11 cellular contexts compared by ENCODE assay signal in the genomic region with DNA sequence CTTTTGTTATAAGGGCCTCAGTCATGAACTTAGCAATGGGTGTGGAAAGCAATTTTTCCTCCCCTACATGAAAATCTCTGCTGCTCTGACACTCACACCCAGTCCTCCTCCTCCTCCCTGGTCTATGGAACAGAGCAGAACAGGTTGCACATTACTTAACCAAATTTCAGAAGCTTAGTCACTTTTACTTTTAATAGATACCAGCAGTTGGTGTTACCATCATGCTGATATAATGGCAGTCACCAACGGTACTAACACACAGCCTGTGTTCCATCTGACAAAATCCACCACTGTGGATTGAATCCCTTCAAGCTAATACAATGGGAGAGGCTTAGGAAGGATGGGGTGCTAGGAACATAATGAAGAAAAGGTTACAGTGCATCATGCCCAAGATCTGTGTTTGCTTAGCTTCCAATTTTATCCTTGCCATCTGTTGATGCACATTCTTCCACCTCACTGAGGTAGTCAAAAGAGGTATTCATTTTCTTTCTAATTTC. TPM values are rescaled to one million over a fixed set of nuclear protein-coding genes. Genes with fewer than 3 reads are reported as not detected.
A peak's percentile ranks its signal among the peaks of the same experiment; 100 is the strongest.
DNase-seq lines count a peak whose midpoint lies in the region; ATAC-seq and TF ChIP-seq lines count a peak whose summit lies in the region.
"Had no signal": no experiment of that assay in that cellular context is flagged by ENCODE, and none has a peak within 500 bp of the region (broad histone marks: within the 10 kb centered on the region; RNA-seq: fewer than 3 reads in every experiment).

No MANE protein-coding gene starts in this region.

- H3K4me1 Mint-ChIP-seq in endothelial cell (ENCODE audit: unreplicated experiment): peaks cover 72% of the 10 kb centered on the region

- no peak overlapping the region for H3K4me3 Mint-ChIP-seq in endothelial cell (ENCODE audit: unreplicated experiment)

- peak overlapping the region; percentile 48 for H3K27ac ChIP-seq in left ventricle myocardium inferior (replicated peaks)
- peak overlapping the region; percentile 42 for H3K27ac ChIP-seq in temporal lobe (ENCODE audit: low read depth, low read length)
- H3K27ac ChIP-seq: C4-2B had no signal

- H3K36me3 ChIP-seq in left ventricle myocardium inferior: peaks cover 19% of the 10 kb centered on the region

- intact Hi-C loops in left ventricle myocardium inferior (cut with micrococcal nuclease): no loop called here
- intact Hi-C loops in cardiac septum (cut with DNase I): no loop called here

- peaks cover 12% of the 10 kb centered on the region for H3K27me3 Mint-ChIP-seq in endothelial cell (ENCODE audit: unreplicated experiment)

- no peak for TF ChIP-seq CTCF in left ventricle myocardium inferior (IDR thresholded peaks at IDR 0.05; ENCODE audit: borderline replicate concordance)
- TF ChIP-seq CTCF in endothelial cell (IDR thresholded peaks at IDR 0.05; ENCODE audit: unreplicated experiment): no peak

- H3K36me3 Mint-ChIP-seq in endothelial cell (ENCODE audit: low read depth, unreplicated experiment): peaks cover 15% of the 10 kb centered on the region

- H3K9me3 ChIP-seq in left ventricle myocardium inferior (replicated peaks): no peaks in the 10 kb centered on the region

- peak overlapping the region; percentile 94 for H3K27ac Mint-ChIP-seq in endothelial cell (ENCODE audit: unreplicated experiment)

- ATAC-seq in HG03039 (IDR thresholded peaks at IDR 0.05; ENCODE audit: unreplicated experiment) (no peak), HG02884 (IDR thresholded peaks at IDR 0.05; ENCODE audit: unreplicated experiment) (no peak)

- H3K4me1 ChIP-seq in left ventricle myocardium inferior: peaks cover 97% of the 10 kb centered on the region

- H3K4me3 ChIP-seq in left ventricle myocardium inferior: no peak overlapping the region

- H3K9me3 Mint-ChIP-seq in endothelial cell (ENCODE audit: unreplicated experiment): no peaks in the 10 kb centered on the region

- DNase-seq in left ventricle myocardium inferior (no peak), cardiac septum (ENCODE audit: low spot score) (no peak), OCI-M1 (lab: John Stamatoyannopoulos, UW) (peak; percentile 40), endothelial cell (ENCODE audit: low spot score) (no peak), HCEC 1CT (no peak)
- DNase-seq: activated CD4-positive, alpha-beta T cell treated with anti-CD3 and anti-CD28 coated beads for 1 hour; kidney glomerular epithelial cell had no signal

- no peaks in the 10 kb centered on the region for H3K27me3 ChIP-seq in left ventricle myocardium inferior (ENCODE audit: low read depth)

RNA-seq across cellular contexts. Expression of gene TPT1, which starts 9.8 kb away (rescaled TPM):
- total RNA-seq in left ventricle myocardium inferior: 4,332 TPM
- 3,215 TPM for total RNA-seq in cardiac septum
- total RNA-seq in endothelial cell (ENCODE audit: unreplicated experiment): 7,126 TPM
- total RNA-seq in temporal lobe: 1,724 TPM
